In the genomic region with DNA sequence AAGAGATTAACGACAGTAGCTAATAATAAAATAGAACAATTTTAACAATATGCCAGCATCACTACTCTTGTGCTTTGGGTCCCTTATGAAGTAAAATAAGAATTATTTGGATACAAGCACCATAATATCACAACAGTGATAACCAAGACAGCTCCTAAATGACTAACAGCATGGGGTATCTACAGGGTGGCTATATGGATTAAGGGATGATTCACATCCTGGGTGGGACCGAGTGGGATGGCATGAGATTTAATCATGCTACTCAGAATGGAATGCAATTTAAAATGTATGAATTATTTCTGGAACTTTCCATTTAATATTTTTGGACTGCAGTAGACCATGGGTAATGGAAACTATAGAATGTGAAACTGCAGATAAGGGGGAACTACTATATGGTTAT, we compare ENCODE assay signal across 2 cellular contexts.
TF ChIP-seq lines count a peak whose summit lies in the region.

No MANE protein-coding gene starts in this region.

TF ChIP-seq in HCT116, 20 proteins besides CTCF, POLR2A, EP300 and RAD21 (continued from another document):
- TF ChIP-seq TCF7L2 (IDR thresholded peaks at IDR 0.05; ENCODE audit: borderline replicate concordance, extremely low read depth, insufficient read depth, insufficient read length) (no peak), SP1 (IDR thresholded peaks at IDR 0.05; ENCODE audit: low read depth) (peak; percentile 62), SRF (IDR thresholded peaks at IDR 0.05; ENCODE audit: low read depth) (no peak), JUND (IDR thresholded peaks at IDR 0.05) (peak; percentile 70), FOSL1 (IDR thresholded peaks at IDR 0.05; ENCODE audit: low read depth) (peak; percentile 70), REST (IDR thresholded peaks at IDR 0.05; ENCODE audit: low read depth) (no peak), ZFX (IDR thresholded peaks at IDR 0.05) (no peak), POLR2AphosphoS5 (IDR thresholded peaks at IDR 0.05; ENCODE audit: low read depth, low read length) (no peak), EGR1 (IDR thresholded peaks at IDR 0.05; ENCODE audit: low read depth) (no peak)

TF ChIP-seq in GM12891, 5 proteins besides CTCF, POLR2A, EP300 and RAD21 (continued from another document):
- TF ChIP-seq PAX5 (IDR thresholded peaks at IDR 0.05; ENCODE audit: insufficient read depth, low read length, severe bottlenecking) (no peak), POLR2AphosphoS5 (IDR thresholded peaks at IDR 0.05; ENCODE audit: low read depth, low read length) (no peak), TAF1 (IDR thresholded peaks at IDR 0.05; ENCODE audit: low read depth, low read length) (no peak)
